Comparison of ENCODE assay signal across 1 cellular context in genomic region chr7:120998996-120999565, GRCh38.
TF ChIP-seq lines count a peak whose summit lies in the region.

No MANE protein-coding gene starts in this region.

TF ChIP-seq in K562, 482 proteins besides CTCF, POLR2A, EP300 and RAD21 (continued from another document and continues in another):
- TF ChIP-seq NKRF (IDR thresholded peaks at IDR 0.05; ENCODE audit: borderline replicate concordance): no peak
- TF ChIP-seq SUPT5H (IDR thresholded peaks at IDR 0.05): no peak
- TF ChIP-seq, protein P1, sequence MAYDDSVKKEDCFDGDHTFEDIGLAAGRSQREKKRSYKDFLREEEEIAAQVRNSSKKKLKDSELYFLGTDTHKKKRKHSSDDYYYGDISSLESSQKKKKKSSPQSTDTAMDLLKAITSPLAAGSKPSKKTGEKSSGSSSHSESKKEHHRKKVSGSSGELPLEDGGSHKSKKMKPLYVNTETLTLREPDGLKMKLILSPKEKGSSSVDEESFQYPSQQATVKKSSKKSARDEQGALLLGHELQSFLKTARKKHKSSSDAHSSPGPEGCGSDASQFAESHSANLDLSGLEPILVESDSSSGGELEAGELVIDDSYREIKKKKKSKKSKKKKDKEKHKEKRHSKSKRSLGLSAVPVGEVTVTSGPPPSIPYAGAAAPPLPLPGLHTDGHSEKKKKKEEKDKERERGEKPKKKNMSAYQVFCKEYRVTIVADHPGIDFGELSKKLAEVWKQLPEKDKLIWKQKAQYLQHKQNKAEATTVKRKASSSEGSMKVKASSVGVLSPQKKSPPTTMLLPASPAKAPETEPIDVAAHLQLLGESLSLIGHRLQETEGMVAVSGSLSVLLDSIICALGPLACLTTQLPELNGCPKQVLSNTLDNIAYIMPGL (CRISPR knock-in tag; IDR thresholded peaks at IDR 0.05): no peak
- no peak for TF ChIP-seq FOXJ3 (CRISPR knock-in tag; IDR thresholded peaks at IDR 0.05)
- no peak for TF ChIP-seq ZEB2 (IDR thresholded peaks at IDR 0.05)
- no peak for TF ChIP-seq JUND (IDR thresholded peaks at IDR 0.05; ENCODE audit: borderline replicate concordance, low read depth, low read length)
- TF ChIP-seq JUND (tag; IDR thresholded peaks at IDR 0.05; ENCODE audit: borderline replicate concordance, low read depth, low read length): no peak
- no peak for TF ChIP-seq NR2C2 (CRISPR knock-in tag; IDR thresholded peaks at IDR 0.05)
- TF ChIP-seq NR2C2 (tag; IDR thresholded peaks at IDR 0.05): no peak
- TF ChIP-seq PHF21A (IDR thresholded peaks at IDR 0.05; ENCODE audit: borderline replicate concordance, low read depth): no peak
- TF ChIP-seq CHCHD3 (CRISPR knock-in tag; IDR thresholded peaks at IDR 0.05): no peak
- peak; percentile 9; the same call in 1 of the 2 replicates for TF ChIP-seq LARP7 (IDR thresholded peaks at IDR 0.05)
- no peak for TF ChIP-seq CREBBP (IDR thresholded peaks at IDR 0.05; ENCODE audit: low read depth, low read length)
- 0 out of 2 replicates have a peak, but pooled peaks have one; percentile 10 for TF ChIP-seq MYC (IDR thresholded peaks at IDR 0.05; ENCODE audit: low read depth, low read length)
- no peak for TF ChIP-seq MYC (CRISPR knock-in tag; IDR thresholded peaks at IDR 0.05; ENCODE audit: borderline replicate concordance, low read depth)
- no peak for TF ChIP-seq SMAD4 (CRISPR knock-in tag; conservative IDR thresholded peaks at IDR 0.05)
- TF ChIP-seq ZNF75A (CRISPR knock-in tag; IDR thresholded peaks at IDR 0.05): no peak
- peak; percentile 5 for TF ChIP-seq FIP1L1 (IDR thresholded peaks at IDR 0.05; ENCODE audit: low read depth, low read length, poor library complexity, severe bottlenecking)
- TF ChIP-seq PTTG1 (tag; IDR thresholded peaks at IDR 0.05; ENCODE audit: low read depth): no peak
- no peak for TF ChIP-seq BRD9 (IDR thresholded peaks at IDR 0.05; ENCODE audit: low read depth, partially characterized antibody)
- TF ChIP-seq, protein P2, sequence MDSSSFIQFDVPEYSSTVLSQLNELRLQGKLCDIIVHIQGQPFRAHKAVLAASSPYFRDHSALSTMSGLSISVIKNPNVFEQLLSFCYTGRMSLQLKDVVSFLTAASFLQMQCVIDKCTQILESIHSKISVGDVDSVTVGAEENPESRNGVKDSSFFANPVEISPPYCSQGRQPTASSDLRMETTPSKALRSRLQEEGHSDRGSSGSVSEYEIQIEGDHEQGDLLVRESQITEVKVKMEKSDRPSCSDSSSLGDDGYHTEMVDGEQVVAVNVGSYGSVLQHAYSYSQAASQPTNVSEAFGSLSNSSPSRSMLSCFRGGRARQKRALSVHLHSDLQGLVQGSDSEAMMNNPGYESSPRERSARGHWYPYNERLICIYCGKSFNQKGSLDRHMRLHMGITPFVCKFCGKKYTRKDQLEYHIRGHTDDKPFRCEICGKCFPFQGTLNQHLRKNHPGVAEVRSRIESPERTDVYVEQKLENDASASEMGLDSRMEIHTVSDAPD (CRISPR knock-in tag; IDR thresholded peaks at IDR 0.05): no peak
- TF ChIP-seq NR2C1 (IDR thresholded peaks at IDR 0.05): no peak
- TF ChIP-seq NR2C1 (tag; IDR thresholded peaks at IDR 0.05): no peak
- no peak for TF ChIP-seq ATF6 (CRISPR knock-in tag; IDR thresholded peaks at IDR 0.05)
- TF ChIP-seq, protein P3, sequence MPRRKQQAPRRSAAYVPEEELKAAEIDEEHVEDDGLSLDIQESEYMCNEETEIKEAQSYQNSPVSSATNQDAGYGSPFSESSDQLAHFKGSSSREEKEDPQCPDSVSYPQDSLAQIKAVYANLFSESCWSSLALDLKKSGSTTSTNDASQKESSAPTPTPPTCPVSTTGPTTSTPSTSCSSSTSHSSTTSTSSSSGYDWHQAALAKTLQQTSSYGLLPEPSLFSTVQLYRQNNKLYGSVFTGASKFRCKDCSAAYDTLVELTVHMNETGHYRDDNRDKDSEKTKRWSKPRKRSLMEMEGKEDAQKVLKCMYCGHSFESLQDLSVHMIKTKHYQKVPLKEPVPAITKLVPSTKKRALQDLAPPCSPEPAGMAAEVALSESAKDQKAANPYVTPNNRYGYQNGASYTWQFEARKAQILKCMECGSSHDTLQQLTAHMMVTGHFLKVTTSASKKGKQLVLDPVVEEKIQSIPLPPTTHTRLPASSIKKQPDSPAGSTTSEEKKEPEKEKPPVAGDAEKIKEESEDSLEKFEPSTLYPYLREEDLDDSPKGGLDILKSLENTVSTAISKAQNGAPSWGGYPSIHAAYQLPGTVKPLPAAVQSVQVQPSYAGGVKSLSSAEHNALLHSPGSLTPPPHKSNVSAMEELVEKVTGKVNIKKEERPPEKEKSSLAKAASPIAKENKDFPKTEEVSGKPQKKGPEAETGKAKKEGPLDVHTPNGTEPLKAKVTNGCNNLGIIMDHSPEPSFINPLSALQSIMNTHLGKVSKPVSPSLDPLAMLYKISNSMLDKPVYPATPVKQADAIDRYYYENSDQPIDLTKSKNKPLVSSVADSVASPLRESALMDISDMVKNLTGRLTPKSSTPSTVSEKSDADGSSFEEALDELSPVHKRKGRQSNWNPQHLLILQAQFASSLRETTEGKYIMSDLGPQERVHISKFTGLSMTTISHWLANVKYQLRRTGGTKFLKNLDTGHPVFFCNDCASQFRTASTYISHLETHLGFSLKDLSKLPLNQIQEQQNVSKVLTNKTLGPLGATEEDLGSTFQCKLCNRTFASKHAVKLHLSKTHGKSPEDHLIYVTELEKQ (CRISPR knock-in tag; IDR thresholded peaks at IDR 0.05): no peak
- TF ChIP-seq ATF3 (IDR thresholded peaks at IDR 0.05): no peak
- no peak for TF ChIP-seq ATF3 (CRISPR knock-in tag; conservative IDR thresholded peaks at IDR 0.05)
- TF ChIP-seq CCAR2 (IDR thresholded peaks at IDR 0.05; ENCODE audit: low read depth, low read length): no peak
- no peak for TF ChIP-seq KAT2B (IDR thresholded peaks at IDR 0.05; ENCODE audit: low read depth, low read length)
- TF ChIP-seq, protein P4, sequence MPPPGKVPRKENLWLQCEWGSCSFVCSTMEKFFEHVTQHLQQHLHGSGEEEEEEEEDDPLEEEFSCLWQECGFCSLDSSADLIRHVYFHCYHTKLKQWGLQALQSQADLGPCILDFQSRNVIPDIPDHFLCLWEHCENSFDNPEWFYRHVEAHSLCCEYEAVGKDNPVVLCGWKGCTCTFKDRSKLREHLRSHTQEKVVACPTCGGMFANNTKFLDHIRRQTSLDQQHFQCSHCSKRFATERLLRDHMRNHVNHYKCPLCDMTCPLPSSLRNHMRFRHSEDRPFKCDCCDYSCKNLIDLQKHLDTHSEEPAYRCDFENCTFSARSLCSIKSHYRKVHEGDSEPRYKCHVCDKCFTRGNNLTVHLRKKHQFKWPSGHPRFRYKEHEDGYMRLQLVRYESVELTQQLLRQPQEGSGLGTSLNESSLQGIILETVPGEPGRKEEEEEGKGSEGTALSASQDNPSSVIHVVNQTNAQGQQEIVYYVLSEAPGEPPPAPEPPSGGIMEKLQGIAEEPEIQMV (tag; conservative IDR thresholded peaks at IDR 0.05; ENCODE audit: low read depth): no peak
- TF ChIP-seq CREB5 (CRISPR knock-in tag; IDR thresholded peaks at IDR 0.05): no peak
- TF ChIP-seq, protein P5, sequence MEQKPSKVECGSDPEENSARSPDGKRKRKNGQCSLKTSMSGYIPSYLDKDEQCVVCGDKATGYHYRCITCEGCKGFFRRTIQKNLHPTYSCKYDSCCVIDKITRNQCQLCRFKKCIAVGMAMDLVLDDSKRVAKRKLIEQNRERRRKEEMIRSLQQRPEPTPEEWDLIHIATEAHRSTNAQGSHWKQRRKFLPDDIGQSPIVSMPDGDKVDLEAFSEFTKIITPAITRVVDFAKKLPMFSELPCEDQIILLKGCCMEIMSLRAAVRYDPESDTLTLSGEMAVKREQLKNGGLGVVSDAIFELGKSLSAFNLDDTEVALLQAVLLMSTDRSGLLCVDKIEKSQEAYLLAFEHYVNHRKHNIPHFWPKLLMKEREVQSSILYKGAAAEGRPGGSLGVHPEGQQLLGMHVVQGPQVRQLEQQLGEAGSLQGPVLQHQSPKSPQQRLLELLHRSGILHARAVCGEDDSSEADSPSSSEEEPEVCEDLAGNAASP (IDR thresholded peaks at IDR 0.05): no peak
- TF ChIP-seq HEY1 (CRISPR knock-in tag; IDR thresholded peaks at IDR 0.05; ENCODE audit: borderline replicate concordance): no peak
- no peak for TF ChIP-seq NRF1 (conservative IDR thresholded peaks at IDR 0.05 in 1 of 2, IDR thresholded peaks at IDR 0.05 in 1 of 2)
- no peak for TF ChIP-seq LEF1 (IDR thresholded peaks at IDR 0.05)
- no peak for TF ChIP-seq PHB (CRISPR knock-in tag; IDR thresholded peaks at IDR 0.05)
- TF ChIP-seq ZNF76 (CRISPR knock-in tag; IDR thresholded peaks at IDR 0.05; ENCODE audit: borderline replicate concordance): no peak
- no peak for TF ChIP-seq STAG1 (CRISPR knock-in tag; IDR thresholded peaks at IDR 0.05; ENCODE audit: borderline replicate concordance)
- TF ChIP-seq, protein P6, sequence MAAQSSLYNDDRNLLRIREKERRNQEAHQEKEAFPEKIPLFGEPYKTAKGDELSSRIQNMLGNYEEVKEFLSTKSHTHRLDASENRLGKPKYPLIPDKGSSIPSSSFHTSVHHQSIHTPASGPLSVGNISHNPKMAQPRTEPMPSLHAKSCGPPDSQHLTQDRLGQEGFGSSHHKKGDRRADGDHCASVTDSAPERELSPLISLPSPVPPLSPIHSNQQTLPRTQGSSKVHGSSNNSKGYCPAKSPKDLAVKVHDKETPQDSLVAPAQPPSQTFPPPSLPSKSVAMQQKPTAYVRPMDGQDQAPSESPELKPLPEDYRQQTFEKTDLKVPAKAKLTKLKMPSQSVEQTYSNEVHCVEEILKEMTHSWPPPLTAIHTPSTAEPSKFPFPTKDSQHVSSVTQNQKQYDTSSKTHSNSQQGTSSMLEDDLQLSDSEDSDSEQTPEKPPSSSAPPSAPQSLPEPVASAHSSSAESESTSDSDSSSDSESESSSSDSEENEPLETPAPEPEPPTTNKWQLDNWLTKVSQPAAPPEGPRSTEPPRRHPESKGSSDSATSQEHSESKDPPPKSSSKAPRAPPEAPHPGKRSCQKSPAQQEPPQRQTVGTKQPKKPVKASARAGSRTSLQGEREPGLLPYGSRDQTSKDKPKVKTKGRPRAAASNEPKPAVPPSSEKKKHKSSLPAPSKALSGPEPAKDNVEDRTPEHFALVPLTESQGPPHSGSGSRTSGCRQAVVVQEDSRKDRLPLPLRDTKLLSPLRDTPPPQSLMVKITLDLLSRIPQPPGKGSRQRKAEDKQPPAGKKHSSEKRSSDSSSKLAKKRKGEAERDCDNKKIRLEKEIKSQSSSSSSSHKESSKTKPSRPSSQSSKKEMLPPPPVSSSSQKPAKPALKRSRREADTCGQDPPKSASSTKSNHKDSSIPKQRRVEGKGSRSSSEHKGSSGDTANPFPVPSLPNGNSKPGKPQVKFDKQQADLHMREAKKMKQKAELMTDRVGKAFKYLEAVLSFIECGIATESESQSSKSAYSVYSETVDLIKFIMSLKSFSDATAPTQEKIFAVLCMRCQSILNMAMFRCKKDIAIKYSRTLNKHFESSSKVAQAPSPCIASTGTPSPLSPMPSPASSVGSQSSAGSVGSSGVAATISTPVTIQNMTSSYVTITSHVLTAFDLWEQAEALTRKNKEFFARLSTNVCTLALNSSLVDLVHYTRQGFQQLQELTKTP (IDR thresholded peaks at IDR 0.05; ENCODE audit: low read depth in 1 of 2, partially characterized antibody in 2 of 2): peak in 1 of 2 experiments; percentile 43
- no peak for TF ChIP-seq POLR2H (tag; IDR thresholded peaks at IDR 0.05; ENCODE audit: low read depth)
